Comparison of ENCODE assay signal across 26 cellular contexts in genomic region chr17:28394717-28395116, GRCh38. TPM values are rescaled to one million over a fixed set of nuclear protein-coding genes. Genes with fewer than 3 reads are reported as not detected.
DNase-seq lines count a peak whose midpoint lies in the region; ATAC-seq, FAIRE-seq and TF ChIP-seq lines count a peak whose summit lies in the region.
"Had no signal": no experiment of that assay in that cellular context is flagged by ENCODE, and none has a peak within 500 bp of the region (broad histone marks: within the 10 kb centered on the region; RNA-seq: fewer than 3 reads in every experiment).

No MANE protein-coding gene starts in this region.

- no peak overlapping the region for H3K4me2 ChIP-seq in mesendoderm (ENCODE audit: low read length)
- H3K4me2 ChIP-seq: PC-9 had no signal

- no peak overlapping the region for H3K23ac ChIP-seq in mesendoderm (ENCODE audit: low read length)

- H3K27ac ChIP-seq in mesendoderm (ENCODE audit: low read depth, low read length): no peak overlapping the region
- H3K27ac ChIP-seq in esophagus squamous epithelium: no peak overlapping the region
- no peak overlapping the region for H3K27ac ChIP-seq in testis
- H3K27ac ChIP-seq: PC-9 had no signal

- intact Hi-C loops in esophagus squamous epithelium (cut with DNase I) (no loop called here), testis (cut with DNase I; ENCODE audit: low total_unique reads) (no loop called here)

- H2BK120ac ChIP-seq in mesendoderm (ENCODE audit: low read depth, low read length): no peak overlapping the region

- no peaks in the 10 kb centered on the region for H3K79me1 ChIP-seq in mesendoderm (ENCODE audit: low read length)

- H3K27ac Mint-ChIP-seq in endothelial cell (ENCODE audit: unreplicated experiment): no peak overlapping the region
- H3K27ac Mint-ChIP-seq: activated naive CD8-positive, alpha-beta T cell treated with anti-CD3 and anti-CD28 coated beads, Interleukin-2, amount 50 U/mL, for 24 hours; activated T-cell treated with anti-CD3 and anti-CD28 coated beads, Interleukin-2, amount 50 U/mL, for 72 hours; stimulated activated naive CD8-positive, alpha-beta T cell treated with anti-CD3 and anti-CD28 coated beads, Interleukin-15, Interleukin-2, amounts not matched to agents 100 ng/mL and 50 ng/mL, for 24 hours; type B pancreatic cell had no signal

- H2BK5ac ChIP-seq in mesendoderm (ENCODE audit: low read length): no peak overlapping the region

- H3K27me3 ChIP-seq in mesendoderm (ENCODE audit: insufficient read depth, low read length, poor library complexity) (no peaks in the 10 kb centered on the region), esophagus squamous epithelium (no peaks in the 10 kb centered on the region), testis (no peaks in the 10 kb centered on the region)

- no peak overlapping the region for H2AK5ac ChIP-seq in mesendoderm (ENCODE audit: low read length)

- TF ChIP-seq CTCF in endothelial cell (IDR thresholded peaks at IDR 0.05; ENCODE audit: unreplicated experiment): no peak
- no peak for TF ChIP-seq CTCF in esophagus squamous epithelium (IDR thresholded peaks at IDR 0.05)
- no peak for TF ChIP-seq CTCF in testis (IDR thresholded peaks at IDR 0.05)

- TF ChIP-seq POLR2A in esophagus squamous epithelium (IDR thresholded peaks at IDR 0.05) (no peak), testis (IDR thresholded peaks at IDR 0.05) (no peak)

- ATAC-seq in GM19023 (IDR thresholded peaks at IDR 0.05; ENCODE audit: unreplicated experiment): no peak
- ATAC-seq: activated naive CD8-positive, alpha-beta T cell treated with anti-CD3 and anti-CD28 coated beads, Interleukin-2, amount 50 U/mL, for 24 hours; activated T-cell treated with anti-CD3 and anti-CD28 coated beads, Interleukin-2, amount 50 U/mL, for 72 hours; effector memory CD8-positive, alpha-beta T cell; sciatic nerve had no signal

- H3K4ac ChIP-seq in mesendoderm (ENCODE audit: low read depth, low read length): no peak overlapping the region

- H3K4me1 ChIP-seq in mesendoderm (ENCODE audit: control insufficient read depth, low read depth, low read length) (peaks cover 22% of the 10 kb centered on the region), esophagus squamous epithelium (no peaks in the 10 kb centered on the region), testis (no peaks in the 10 kb centered on the region)

- DNase-seq in AG20443 (ENCODE audit: low spot score) (peak; percentile 31), RCC 7860 (ENCODE audit: low spot score) (peak; percentile 37), endothelial cell (ENCODE audit: low spot score) (no peak), mesendoderm (peak; percentile 92), esophagus squamous epithelium (lab: John Stamatoyannopoulos, UW) (no peak), DMS153 treated with DMSO at 0.1 percent for 48 hours (lab: John Stamatoyannopoulos, UW; ENCODE audit: unreplicated experiment) (no peak), testis (no peak)
- DNase-seq: activated CD8-positive, alpha-beta memory T cell treated with anti-CD3 and anti-CD28 coated beads for 24 hours; activated naive CD8-positive, alpha-beta T cell treated with anti-CD3 and anti-CD28 coated beads, Interleukin-2, amount 50 U/mL, for 24 hours; activated T-cell treated with anti-CD3 and anti-CD28 coated beads, Interleukin-2, amount 50 U/mL, for 72 hours; AML-193; caudate nucleus; effector memory CD8-positive, alpha-beta T cell; NCI-H146; NCI-H2171 treated with DMSO at 0.1 percent for 48 hours; NCI-H774; occipital lobe; PC-9; stimulated activated CD4-positive, alpha-beta T cell treated with anti-CD3 and anti-CD28 coated beads, Interleukin-2, amount 100 ng/mL, for 24 hours; T-helper 9 cell had no signal

- peak overlapping the region; percentile 33 for H3K4me3 Mint-ChIP-seq in endothelial cell (ENCODE audit: unreplicated experiment)
- H3K4me3 Mint-ChIP-seq: activated naive CD8-positive, alpha-beta T cell treated with anti-CD3 and anti-CD28 coated beads, Interleukin-2, amount 50 U/mL, for 24 hours; activated T-cell treated with anti-CD3 and anti-CD28 coated beads, Interleukin-2, amount 50 U/mL, for 72 hours; effector memory CD8-positive, alpha-beta T cell; stimulated activated naive CD8-positive, alpha-beta T cell treated with anti-CD3 and anti-CD28 coated beads, Interleukin-15, Interleukin-2, amounts not matched to agents 100 ng/mL and 50 ng/mL, for 24 hours; type B pancreatic cell had no signal

- H4K8ac ChIP-seq in mesendoderm (ENCODE audit: low read depth, low read length): no peak overlapping the region

- no peak overlapping the region for H3K18ac ChIP-seq in mesendoderm (ENCODE audit: low read length)

- peaks cover 44% of the 10 kb centered on the region for H3K4me1 Mint-ChIP-seq in endothelial cell (ENCODE audit: unreplicated experiment)
- H3K4me1 Mint-ChIP-seq: activated naive CD8-positive, alpha-beta T cell treated with anti-CD3 and anti-CD28 coated beads, Interleukin-2, amount 50 U/mL, for 24 hours had no signal

- H3K27me3 Mint-ChIP-seq in endothelial cell (ENCODE audit: unreplicated experiment): peaks cover 12% of the 10 kb centered on the region
- H3K27me3 Mint-ChIP-seq: activated naive CD8-positive, alpha-beta T cell treated with anti-CD3 and anti-CD28 coated beads, Interleukin-2, amount 50 U/mL, for 24 hours; effector memory CD8-positive, alpha-beta T cell; stimulated activated naive CD8-positive, alpha-beta T cell treated with anti-CD3 and anti-CD28 coated beads, Interleukin-15, Interleukin-2, amounts not matched to agents 100 ng/mL and 50 ng/mL, for 24 hours; type B pancreatic cell had no signal

- H3K9me3 ChIP-seq in esophagus squamous epithelium (no peaks in the 10 kb centered on the region), testis (no peaks in the 10 kb centered on the region)

- FAIRE-seq in RCC 7860 (lab: Jason Lieb, UNC): no peak
- FAIRE-seq: frontal cortex, GM12891 had no signal

- H3K9ac ChIP-seq in mesendoderm (ENCODE audit: low read length): no peak overlapping the region

- peaks cover 9% of the 10 kb centered on the region for H3K36me3 Mint-ChIP-seq in endothelial cell (ENCODE audit: low read depth, unreplicated experiment)

- H3K36me3 ChIP-seq in mesendoderm (ENCODE audit: control insufficient read depth, insufficient read depth, low read length) (no peaks in the 10 kb centered on the region), esophagus squamous epithelium (peaks cover 0 to 97% (median 11%) of the 10 kb centered on the region in 3 donors), testis (ENCODE audit: low read depth, missing control alignments) (no peaks in the 10 kb centered on the region)

- no peak overlapping the region for H2BK15ac ChIP-seq in mesendoderm (replicated peaks; ENCODE audit: low read depth)

- H3K4me3 ChIP-seq in mesendoderm (ENCODE audit: low read length) (no peak overlapping the region), esophagus squamous epithelium (no peak overlapping the region), testis (no peak overlapping the region)
- H3K4me3 ChIP-seq: PC-9 had no signal

- H4K5ac ChIP-seq in mesendoderm (ENCODE audit: low read length): no peak overlapping the region

- no peaks in the 10 kb centered on the region for H3K9me3 Mint-ChIP-seq in endothelial cell (ENCODE audit: unreplicated experiment)
- H3K9me3 Mint-ChIP-seq: activated naive CD8-positive, alpha-beta T cell treated with anti-CD3 and anti-CD28 coated beads, Interleukin-2, amount 50 U/mL, for 24 hours; activated T-cell treated with anti-CD3 and anti-CD28 coated beads, Interleukin-2, amount 50 U/mL, for 72 hours; effector memory CD8-positive, alpha-beta T cell; stimulated activated naive CD8-positive, alpha-beta T cell treated with anti-CD3 and anti-CD28 coated beads, Interleukin-15, Interleukin-2, amounts not matched to agents 100 ng/mL and 50 ng/mL, for 24 hours; type B pancreatic cell had no signal

- WGBS in mesendoderm (ENCODE audit: extremely low coverage, insufficient coverage, low lambda C conversion rate): no CpG with 5 or more reads among the region's 1 CpG
- 38 to 88% methylated on average over 1 of the region's 1 CpG for WGBS in esophagus squamous epithelium, 2 donors
- 0 to 24% methylated on average over 1 of the region's 1 CpG for whole genome bisulfite sequencing in testis, 2 donors

- no peak overlapping the region for H3K56ac ChIP-seq in mesendoderm (ENCODE audit: low read length)

- no peaks in the 10 kb centered on the region for H3K79me2 ChIP-seq in mesendoderm (ENCODE audit: control insufficient read depth, insufficient read depth, low read length)

RNA-seq across cellular contexts. Expression of gene SLC46A1, which starts 11.3 kb away (rescaled TPM):
- total RNA-seq in endothelial cell (ENCODE audit: unreplicated experiment) (5.3 TPM), esophagus squamous epithelium (1 to 10 TPM in 2 of 4 donors, under 1 TPM in 2; 0.83 to 4.0 (median 1.6) TPM), testis (10 to 100 TPM; 13.5 to 13.7 TPM)
- polyA plus RNA-seq in mesendoderm (2013, experiment 1 of 2): 7.0 TPM
- 6.5 TPM for polyA plus RNA-seq in mesendoderm (2013, experiment 2 of 2)
- polyA plus RNA-seq in testis (ENCODE audit: insufficient read depth, low read depth, low replicate concordance): 7.5 TPM

RNA-seq across cellular contexts. Expression of gene SARM1, which starts 23.2 kb away (rescaled TPM):
- total RNA-seq in endothelial cell (ENCODE audit: unreplicated experiment) (5.8 TPM), esophagus squamous epithelium (1 to 10 TPM; 1.1 to 7.2 (median 2.5) TPM), testis (10 to 100 TPM; 18.6 to 19.9 TPM)
- 2.2 TPM for polyA plus RNA-seq in mesendoderm (2013, experiment 1 of 2)
- polyA plus RNA-seq in mesendoderm (2013, experiment 2 of 2): 2.6 TPM
- 6.6 TPM for polyA plus RNA-seq in testis (ENCODE audit: insufficient read depth, low read depth, low replicate concordance)

RNA-seq across cellular contexts. Expression of gene VTN, which starts 24.6 kb away (rescaled TPM):
- not detected for total RNA-seq in endothelial cell (ENCODE audit: unreplicated experiment)
- polyA plus RNA-seq in mesendoderm (2013, experiment 1 of 2): not detected
- polyA plus RNA-seq in mesendoderm (2013, experiment 2 of 2): 0.04 TPM
- under 1 TPM in 1 of 4 donors, not detected in 3; 0.19 TPM for total RNA-seq in esophagus squamous epithelium
- total RNA-seq in testis: 10 to 100 TPM in 1 of 2 donors, 1 to 10 TPM in 1; 9.7 to 57.9 TPM
- polyA plus RNA-seq in testis (ENCODE audit: insufficient read depth, low read depth, low replicate concordance): 6.5 TPM
- total RNA-seq: PC-9 had no signal

RNA-seq across cellular contexts. Expression of gene SEBOX, which starts 29.7 kb away (rescaled TPM):
- not detected for total RNA-seq in endothelial cell (ENCODE audit: unreplicated experiment)
- not detected for polyA plus RNA-seq in mesendoderm (2013, experiment 1 of 2)
- not detected for polyA plus RNA-seq in mesendoderm (2013, experiment 2 of 2)
- not detected for total RNA-seq in esophagus squamous epithelium
- total RNA-seq in testis: not detected
- not detected for polyA plus RNA-seq in testis (ENCODE audit: insufficient read depth, low read depth, low replicate concordance)
- total RNA-seq: activated T-cell treated with anti-CD3 and anti-CD28 coated beads, Interleukin-2, amount 50 U/mL, for 72 hours; frontal cortex; occipital lobe; PC-9; sciatic nerve had no signal

RNA-seq across cellular contexts. Expression of gene POLDIP2, which starts 37.4 kb away (rescaled TPM):
- 57.2 TPM for total RNA-seq in endothelial cell (ENCODE audit: unreplicated experiment)
- 70.0 TPM for polyA plus RNA-seq in mesendoderm (2013, experiment 1 of 2)
- polyA plus RNA-seq in mesendoderm (2013, experiment 2 of 2): 71.5 TPM
- 100 to 1,000 TPM in 1 of 4 donors, 10 to 100 TPM in 3; 66.8 to 102 (median 90.9) TPM for total RNA-seq in esophagus squamous epithelium
- total RNA-seq in testis: 100 to 1,000 TPM; 143 to 154 TPM
- polyA plus RNA-seq in testis (ENCODE audit: insufficient read depth, low read depth, low replicate concordance): 139 TPM

Comparison
In these comparisons a context has a peak if more than half of its experiments do, and no peak if none do; other contexts are left out.
1. DNase-seq: peak in AG20443 (single experiment), RCC 7860 (single experiment) and mesendoderm (single experiment); none in endothelial cell (single experiment), esophagus squamous epithelium (single experiment), DMS153 treated with DMSO at 0.1 percent for 48 hours (single experiment) and testis (single experiment).